ENCODE assay signal across 8 cellular contexts in genomic region chr22:19717691-19718254, GRCh38. TPM values are rescaled to one million over a fixed set of nuclear protein-coding genes. Genes with fewer than 3 reads are reported as not detected.
DNase-seq lines count a peak whose midpoint lies in the region; ATAC-seq and TF ChIP-seq lines count a peak whose summit lies in the region.

No MANE protein-coding gene starts in this region.

- no peaks in the 10 kb centered on the region for H3K9me2 ChIP-seq in hepatocyte (replicated peaks; ENCODE audit: insufficient read depth)

- H2AFZ ChIP-seq in hepatocyte = peak overlapping the region; percentile 56

- H3K79me2 ChIP-seq in hepatocyte = no peaks in the 10 kb centered on the region

- no peaks in the 10 kb centered on the region for H3K9me3 ChIP-seq in ascending aorta
- no peaks in the 10 kb centered on the region for H3K9me3 ChIP-seq in hepatocyte (ENCODE audit: low read depth)
- H3K9me3 ChIP-seq in aorta (ENCODE audit: control insufficient read depth, low read length) = no peaks in the 10 kb centered on the region

- H3K4me3 ChIP-seq in ascending aorta (peak overlapping the region; percentile 85 to 87), hepatocyte (peak overlapping the region; percentile 55), retinal pigment epithelial cell (ENCODE audit: low read length) (peak overlapping the region; percentile 20), aorta (ENCODE audit: low read length in 2 of 2) (peak overlapping the region; percentile 45 to 55)

- DNase-seq in DMS 273 (lab: John Stamatoyannopoulos, UW; ENCODE audit: unreplicated experiment) = peak; percentile 85
- DNase-seq in DMS 273 treated with DMSO at 0.1 percent for 48 hours (lab: John Stamatoyannopoulos, UW) = no peak
- DNase-seq in KG1 (lab: John Stamatoyannopoulos, UW) = peak; percentile 16
- peak; percentile 76 for DNase-seq in T-helper 9 cell
- DNase-seq in ascending aorta (ENCODE audit: low spot score in 2 of 2) = peak in 1 of 2 donors; percentile 87
- DNase-seq in hepatocyte (ENCODE audit: low spot score) = peak; percentile 81
- no peak for DNase-seq in retinal pigment epithelial cell (ENCODE audit: low read depth)
- peak; percentile 85 to 95 for DNase-seq in aorta

- H3K4me1 ChIP-seq in ascending aorta = peaks cover 13 to 31% of the 10 kb centered on the region in 2 donors
- H3K4me1 ChIP-seq in hepatocyte (ENCODE audit: insufficient read depth) = peaks cover 13% of the 10 kb centered on the region
- H3K4me1 ChIP-seq in aorta (ENCODE audit: control insufficient read depth in 1 of 2, insufficient read depth in 2 of 2, low read length in 2 of 2) = no peaks in the 10 kb centered on the region

- H3K36me3 ChIP-seq in ascending aorta (peaks cover 10 to 14% of the 10 kb centered on the region in 2 donors), hepatocyte (replicated peaks; ENCODE audit: insufficient read depth, low read depth) (no peaks in the 10 kb centered on the region), aorta (ENCODE audit: control insufficient read depth in 1 of 2, insufficient read depth in 2 of 2, low read length in 1 of 2) (no peaks in the 10 kb centered on the region)

- no peaks in the 10 kb centered on the region for H4K20me1 ChIP-seq in hepatocyte (ENCODE audit: insufficient read depth, poor library complexity, severe bottlenecking)

- peak; percentile 89 for ATAC-seq in aorta (ENCODE audit: low FRiP score)

- H3K27ac ChIP-seq in ascending aorta (peak overlapping the region; percentile 78 to 80), hepatocyte (no peak overlapping the region), aorta (ENCODE audit: low read depth in 1 of 2, low read length in 2 of 2) (no peak overlapping the region)

- intact Hi-C loops in ascending aorta (cut with DNase I) (loop anchor here (1.0 to 10.0 kb wide), 9 partner anchors 38 to 573 kb away; partner anchors contain the start of genes CDC45, CLTCL1, ESS2 and GNB1L), aorta (cut with DNase I) (loop anchor here in 1 of 2 donors (2.0 to 10.0 kb wide), 2 partner anchors 39 to 243 kb away; partner anchors contain the start of genes CDC45 and UFD1)

- WGBS in hepatocyte (ENCODE audit: low lambda C conversion rate, missing lambda C conversion rate) = 41% methylated on average over 24 of the region's 61 CpGs
- 5 to 6% methylated on average over 54 to 61 of the region's 61 CpGs for WGBS in aorta, 2 donors

- H3K4me2 ChIP-seq in hepatocyte = peak overlapping the region; percentile 95

- H3K27me3 ChIP-seq in ascending aorta (no peaks in the 10 kb centered on the region), hepatocyte (peaks cover 72% of the 10 kb centered on the region), aorta (ENCODE audit: control insufficient read depth in 1 of 2, insufficient read depth in 2 of 2, low read length in 1 of 2) (no peaks in the 10 kb centered on the region)

- peak; percentile 89 to 97 (median 91) for TF ChIP-seq CTCF in ascending aorta (IDR thresholded peaks at IDR 0.05)
- TF ChIP-seq CTCF in hepatocyte (IDR thresholded peaks at IDR 0.05; ENCODE audit: poor library complexity) = peak; percentile 80
- peak; percentile 66 for TF ChIP-seq CTCF in retinal pigment epithelial cell (conservative IDR thresholded peaks at IDR 0.05; ENCODE audit: low read depth, low read length)

RNA-seq across cellular contexts. Expression of gene SEPTIN5, which starts 3.5 kb away (rescaled TPM):
- total RNA-seq in ascending aorta (105 TPM), hepatocyte (4.3 and 10.0 TPM in 2 replicates), aorta (10 to 100 TPM; 32.5 to 41.5 TPM)
- polyA plus RNA-seq in hepatocyte (9.4 and 9.7 TPM in 2 replicates), aorta (10 to 100 TPM; 26.9 to 63.3 TPM)

RNA-seq across cellular contexts. Expression of gene GP1BB, which starts 5.6 kb away (rescaled TPM):
- total RNA-seq in ascending aorta = 50.2 TPM
- total RNA-seq in hepatocyte = 1.0 and 2.5 TPM in 2 replicates
- 2.4 and 2.8 TPM in 2 replicates for polyA plus RNA-seq in hepatocyte
- 1 to 10 TPM in 1 of 2 donors, not detected in 1; 3.6 TPM for total RNA-seq in aorta
- polyA plus RNA-seq in aorta = 10 to 100 TPM in 1 of 2 donors, 1 to 10 TPM in 1; 8.1 to 29.7 TPM

RNA-seq across cellular contexts. Expression of gene TBX1, which starts 42.8 kb away (rescaled TPM):
- total RNA-seq in ascending aorta (not detected), hepatocyte (not detected in 2 replicates), aorta (1 to 10 TPM; 2.3 to 5.6 TPM)
- polyA plus RNA-seq in hepatocyte (0.07 and 1.1 TPM in 2 replicates), aorta (1 to 10 TPM; 1.1 to 7.8 TPM)

Comparison
In these comparisons a context has a peak if more than half of its experiments do, and no peak if none do; other contexts are left out.
1. DNase-seq: peak in DMS 273 (single experiment), KG1 (single experiment), T-helper 9 cell (single experiment), hepatocyte (single experiment) and aorta (2 of 2); none in DMS 273 treated with DMSO at 0.1 percent for 48 hours (single experiment) and retinal pigment epithelial cell (single experiment).
2. H3K27ac ChIP-seq: peak in ascending aorta (2 of 2); none in hepatocyte (single experiment) and aorta (0 of 2).
3. H3K4me3 ChIP-seq: peak in every context shown above with its lines; median percentile 86 in ascending aorta; 55 in hepatocyte; 50 in aorta; 20 in retinal pigment epithelial cell.
4. RNA of gene GP1BB, which starts 5.6 kb away (total RNA-seq): 50.2 TPM in ascending aorta (single experiment); 3.6 TPM in aorta and 1.0 to 2.5 TPM in hepatocyte; every median in the first group is over 10 times any median in the second.
5. Peak in every context shown above with its lines, with median percentiles within 50 percentile points of each other: CTCF ChIP-seq.